In the genomic region with DNA sequence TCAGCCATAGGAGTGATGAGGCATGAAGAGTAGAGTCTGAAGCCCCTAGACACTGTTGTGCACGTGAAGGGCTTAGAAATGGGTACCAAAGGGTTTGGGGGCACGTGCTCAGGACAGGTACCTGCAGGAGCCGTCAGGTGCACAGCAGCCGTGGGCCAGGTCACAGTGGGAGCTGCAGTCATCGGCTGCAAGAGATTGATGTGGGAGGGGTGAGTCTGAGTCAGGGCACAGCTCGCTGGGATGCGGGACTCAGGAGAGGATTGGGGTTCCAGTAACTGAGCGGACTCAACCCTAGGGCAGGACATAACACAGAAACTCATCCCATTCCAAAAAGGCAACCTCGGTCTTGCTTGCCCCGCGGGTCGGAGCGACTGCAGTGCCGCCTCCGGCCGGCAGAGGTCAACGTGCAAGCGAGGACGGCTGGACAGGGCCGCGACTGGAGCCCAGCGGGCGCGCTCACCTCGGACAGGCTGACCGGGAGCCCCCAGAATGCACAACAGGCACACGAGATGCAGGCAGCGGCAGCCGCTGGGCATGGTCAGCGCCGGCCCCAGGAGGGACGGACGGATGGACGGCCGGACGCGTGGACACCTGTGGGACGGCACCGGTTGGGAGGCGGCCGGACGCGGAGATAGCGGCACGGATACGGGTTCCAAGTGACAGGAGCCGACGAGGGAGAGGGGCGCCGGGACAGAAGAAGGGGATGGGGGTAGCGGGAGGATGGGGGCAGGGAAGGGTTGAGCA, we compare ENCODE assay signal across 8 cellular contexts. TPM values are rescaled to one million over a fixed set of nuclear protein-coding genes. Genes with fewer than 3 reads are reported as not detected.
DNase-seq lines count a peak whose midpoint lies in the region; ATAC-seq lines count a peak whose summit lies in the region.

No MANE protein-coding gene starts in this region.

- 3 to 6% methylated on average over 48 to 51 of the region's 51 CpGs for WGBS in GM23248 (ENCODE audit: low coverage in 1 of 2, low lambda C conversion rate in 2 of 2, missing lambda C conversion rate in 2 of 2), 2 experiments

- peaks cover 19 to 40% (median 34%) of the 10 kb centered on the region in 11 experiments for H3K36me3 ChIP-seq in BLaER1 treated with 17β-estradiol and CSF1 and Interleukin-3, amounts not matched to agents 10 nM and 100 nM
- no peaks in the 10 kb centered on the region for H3K36me3 ChIP-seq in GM23248 (ENCODE audit: low read depth)

- H3K9me2 ChIP-seq in GM23248 (ENCODE audit: insufficient read depth): no peaks in the 10 kb centered on the region

- H3F3A ChIP-seq in GM23248 (ENCODE audit: insufficient read depth): peaks cover 9% of the 10 kb centered on the region; the same call in 1 of the 2 replicates

- in situ Hi-C loops in GM23248 (cut with MboI): loop anchor here (10.0 kb wide), 1 partner anchor 50 kb away; no protein-coding TSS in a partner anchor

- peaks cover 9% of the 10 kb centered on the region for H3K36me3 Mint-ChIP-seq in central memory CD8-positive, alpha-beta T cell (ENCODE audit: insufficient read depth)

- H3K4me3 ChIP-seq in BLaER1 treated with 17β-estradiol and CSF1 and Interleukin-3, amounts not matched to agents 10 nM and 100 nM: peak overlapping the region; percentile 58 to 74 (median 65)
- peak overlapping the region; percentile 74 for H3K4me3 ChIP-seq in GM23248

- peaks cover 0 to 11% (median 5%) of the 10 kb centered on the region in 10 experiments; a peak in 6 of 20 replicates for H3K4me1 ChIP-seq in BLaER1 treated with 17β-estradiol and CSF1 and Interleukin-3, amounts not matched to agents 10 nM and 100 nM
- no peaks in the 10 kb centered on the region for H3K4me1 ChIP-seq in GM23248 (ENCODE audit: insufficient read depth)

- H3K27me3 Mint-ChIP-seq in central memory CD8-positive, alpha-beta T cell: peaks cover 8% of the 10 kb centered on the region

- peak overlapping the region; percentile 81 for H3K4me3 Mint-ChIP-seq in central memory CD8-positive, alpha-beta T cell

- peaks cover 24% of the 10 kb centered on the region for H3K4me1 Mint-ChIP-seq in central memory CD8-positive, alpha-beta T cell

- ATAC-seq in central memory CD8-positive, alpha-beta T cell (replicated peaks; ENCODE audit: extremely low read depth, poor library complexity, severe bottlenecking): peak; percentile 44

- peaks cover 0 to 50% (median 10%) of the 10 kb centered on the region in 11 experiments; a peak in 12 of 22 replicates for H4K20me1 ChIP-seq in BLaER1 treated with 17β-estradiol and CSF1 and Interleukin-3, amounts not matched to agents 10 nM and 100 nM
- H4K20me1 ChIP-seq in GM23248 (ENCODE audit: insufficient read depth): no peaks in the 10 kb centered on the region

- peak overlapping the region; percentile 79 for H2AFZ ChIP-seq in GM23248

- H3K4me2 ChIP-seq in BLaER1 treated with 17β-estradiol and CSF1 and Interleukin-3, amounts not matched to agents 10 nM and 100 nM: peak overlapping the region; percentile 88 to 100 (median 98)
- H3K4me2 ChIP-seq in GM23248 (ENCODE audit: unreplicated experiment): peak overlapping the region; percentile 84

- DNase-seq in GM23248 (peak; percentile 91), NCI-H2227 (lab: John Stamatoyannopoulos, UW; ENCODE audit: unreplicated experiment) (peak; percentile 72), iris pigment epithelial cell (ENCODE audit: low read depth) (peak; percentile 86), smooth muscle cell of the brain vasculature (ENCODE audit: low read depth, low spot score) (peak; percentile 47), cortex of kidney (lab: John Stamatoyannopoulos, UW) (no peak)
- DNase-seq in activated CD4-positive, CD25-positive, alpha-beta regulatory T cell treated with anti-CD3 and anti-CD28 coated beads, Interleukin-2, amount 50 U/mL, for 72 hours: peak; percentile 79
- DNase-seq in central memory CD8-positive, alpha-beta T cell (ENCODE audit: low spot score in 2 of 2): peak; percentile 31 to 57

- peak overlapping the region; percentile 38 to 75 (median 65); a peak in 20 of 22 replicates for H3K9ac ChIP-seq in BLaER1 treated with 17β-estradiol and CSF1 and Interleukin-3, amounts not matched to agents 10 nM and 100 nM
- peak overlapping the region; percentile 6; the same call in 1 of the 2 replicates for H3K9ac ChIP-seq in GM23248

- H3K9me3 Mint-ChIP-seq in central memory CD8-positive, alpha-beta T cell: no peaks in the 10 kb centered on the region

- peak overlapping the region; percentile 85 for H3K27ac Mint-ChIP-seq in central memory CD8-positive, alpha-beta T cell (ENCODE audit: low read depth)

- H3K27me3 ChIP-seq in BLaER1 treated with 17β-estradiol and CSF1 and Interleukin-3, amounts not matched to agents 10 nM and 100 nM: peaks cover 31 to 48% (median 45%) of the 10 kb centered on the region in 11 experiments
- H3K27me3 ChIP-seq in GM23248 (replicated peaks; ENCODE audit: insufficient read depth): peaks cover 4% of the 10 kb centered on the region; the same call in 1 of the 2 replicates

- no peaks in the 10 kb centered on the region for H3K79me2 ChIP-seq in GM23248 (ENCODE audit: insufficient read depth)

- H3K27ac ChIP-seq in BLaER1 treated with 17β-estradiol and CSF1 and Interleukin-3, amounts not matched to agents 10 nM and 100 nM: no peak overlapping the region
- H3K27ac ChIP-seq in GM23248: no peak overlapping the region

- H3K9me3 ChIP-seq in BLaER1 treated with 17β-estradiol and CSF1 and Interleukin-3, amounts not matched to agents 10 nM and 100 nM (replicated peaks in 1 of 11): no peaks in the 10 kb centered on the region
- H3K9me3 ChIP-seq in GM23248 (ENCODE audit: low read depth): no peaks in the 10 kb centered on the region

RNA-seq across cellular contexts. Expression of gene DLK2, which starts 0.9 kb away (rescaled TPM):
- 0.51 and 0.76 TPM in 2 replicates for total RNA-seq in GM23248 (2014; rRNA removed; shearing (Covaris generic))
- 0.66 and 1.4 TPM in 2 replicates for polyA plus RNA-seq in GM23248 (2016; fragmentation: Nextera tagmentation; extraction: Ambion mirVana)

RNA-seq across cellular contexts. Expression of gene TJAP1, which starts 22.9 kb away (rescaled TPM):
- total RNA-seq in GM23248 (2014; rRNA removed; shearing (Covaris generic)): 17.7 and 32.9 TPM in 2 replicates
- 12.7 and 16.0 TPM in 2 replicates for polyA plus RNA-seq in GM23248 (2016; fragmentation: Nextera tagmentation; extraction: Ambion mirVana)

RNA-seq across cellular contexts. Expression of gene ABCC10, which starts 27.1 kb away (rescaled TPM):
- 18.2 and 21.3 TPM in 2 replicates for total RNA-seq in GM23248 (2014; rRNA removed; shearing (Covaris generic))
- 20.0 and 21.0 TPM in 2 replicates for polyA plus RNA-seq in GM23248 (2016; fragmentation: Nextera tagmentation; extraction: Ambion mirVana)

RNA-seq across cellular contexts. Expression of gene LRRC73, which starts 55.7 kb away (rescaled TPM):
- total RNA-seq in GM23248 (2014; rRNA removed; shearing (Covaris generic)): 0.89 and 1.6 TPM in 2 replicates
- 0.41 and 1.0 TPM in 2 replicates for polyA plus RNA-seq in GM23248 (2016; fragmentation: Nextera tagmentation; extraction: Ambion mirVana)
